Comparison of ENCODE assay signal across 20 cellular contexts in genomic region chr2:43020296-43020695, GRCh38.
"Had no signal": no experiment of that assay in that cellular context is flagged by ENCODE, and none has a peak within 500 bp of the region (broad histone marks: within the 10 kb centered on the region; RNA-seq: fewer than 3 reads in every experiment).

No MANE protein-coding gene starts in this region.

- ATAC-seq: activated CD8-positive, alpha-beta memory T cell treated with anti-CD3 and anti-CD28 coated beads, Interleukin-2, amount 10 ng/mL, durations not matched to agents 7 days and 5 days; activated CD8-positive, alpha-beta T cell treated with anti-CD3 and anti-CD28 coated beads for 36 hours; effector memory CD8-positive, alpha-beta T cell; stimulated activated memory B cell treated with anti-CD40 and anti-IgM and Interleukin-4, amounts not matched to agents 10 μg/mL and 1 μg/mL and 100 μg/mL, for 72 hours had no signal

- H3K4me1 ChIP-seq: prostate gland had no signal

- H3K27me3 ChIP-seq: esophagus muscularis mucosa, gastrocnemius medialis, stomach, testis, uterus had no signal

- H3K4me3 ChIP-seq: esophagus muscularis mucosa, gastrocnemius medialis, prostate gland, skin epidermis, stomach, testis, uterus had no signal

- H3K27ac Mint-ChIP-seq: activated CD4-positive, alpha-beta T cell treated with anti-CD3 and anti-CD28 coated beads, Interleukin-2, amount 10 ng/mL, durations not matched to agents 7 days and 5 days; activated CD8-positive, alpha-beta memory T cell treated with anti-CD3 and anti-CD28 coated beads, Interleukin-2, amount 10 ng/mL, durations not matched to agents 7 days and 5 days; activated CD8-positive, alpha-beta T cell treated with anti-CD3 and anti-CD28 coated beads for 36 hours; activated naive CD4-positive, alpha-beta T cell treated with anti-CD3 and anti-CD28 coated beads, Interleukin-2, amount 10 ng/mL, durations not matched to agents 7 days and 5 days; effector memory CD8-positive, alpha-beta T cell; stimulated activated memory B cell treated with anti-CD40 and anti-IgM and Interleukin-4, amounts not matched to agents 10 μg/mL and 1 μg/mL and 100 μg/mL, for 72 hours had no signal

- H3K27ac ChIP-seq: prostate gland, WERI-Rb-1 had no signal

- H3K4me3 Mint-ChIP-seq: activated CD4-positive, alpha-beta T cell treated with anti-CD3 and anti-CD28 coated beads, Interleukin-2, amount 10 ng/mL, durations not matched to agents 7 days and 5 days; activated CD8-positive, alpha-beta memory T cell treated with anti-CD3 and anti-CD28 coated beads, Interleukin-2, amount 10 ng/mL, durations not matched to agents 7 days and 5 days; activated CD8-positive, alpha-beta T cell treated with anti-CD3 and anti-CD28 coated beads for 36 hours; activated naive CD4-positive, alpha-beta T cell treated with anti-CD3 and anti-CD28 coated beads, Interleukin-2, amount 10 ng/mL, durations not matched to agents 7 days and 5 days; effector memory CD8-positive, alpha-beta T cell; stimulated activated memory B cell treated with anti-CD40 and anti-IgM and Interleukin-4, amounts not matched to agents 10 μg/mL and 1 μg/mL and 100 μg/mL, for 72 hours had no signal

- H3K36me3 Mint-ChIP-seq: activated CD8-positive, alpha-beta memory T cell treated with anti-CD3 and anti-CD28 coated beads, Interleukin-2, amount 10 ng/mL, durations not matched to agents 7 days and 5 days had no signal

- H3K9me3 ChIP-seq: gastrocnemius medialis, prostate gland, testis, uterus had no signal

- H3K36me3 ChIP-seq: esophagus muscularis mucosa, gastrocnemius medialis, prostate gland, stomach, uterus, WERI-Rb-1 had no signal

- DNase-seq: activated CD4-positive, alpha-beta T cell treated with anti-CD3 and anti-CD28 coated beads, Interleukin-2, amount 10 ng/mL, durations not matched to agents 7 days and 5 days; activated CD4-positive, CD25-positive, alpha-beta regulatory T cell treated with anti-CD3 and anti-CD28 coated beads, Interleukin-2, amount 50 U/mL, for 72 hours; activated CD8-positive, alpha-beta memory T cell treated with anti-CD3 and anti-CD28 coated beads, Interleukin-2, amount 10 ng/mL, durations not matched to agents 7 days and 5 days; activated CD8-positive, alpha-beta T cell treated with anti-CD3 and anti-CD28 coated beads for 36 hours; activated naive CD4-positive, alpha-beta T cell treated with anti-CD3 and anti-CD28 coated beads, Interleukin-2, amount 10 ng/mL, durations not matched to agents 7 days and 5 days; activated T-cell treated with anti-CD3 and anti-CD28 coated beads for 4 hours; amygdala; effector memory CD8-positive, alpha-beta T cell; gastrocnemius medialis; hypothalamus; occipital lobe; stomach; T-helper 1 cell; testis; WERI-Rb-1 had no signal

- H3K27me3 Mint-ChIP-seq: activated CD8-positive, alpha-beta memory T cell treated with anti-CD3 and anti-CD28 coated beads, Interleukin-2, amount 10 ng/mL, durations not matched to agents 7 days and 5 days; activated CD8-positive, alpha-beta T cell treated with anti-CD3 and anti-CD28 coated beads for 36 hours had no signal
